12 cellular contexts compared by ENCODE assay signal in genomic region chr22:46233231-46233630, GRCh38. TPM values are rescaled to one million over a fixed set of nuclear protein-coding genes. Genes with fewer than 3 reads are reported as not detected.
DNase-seq lines count a peak whose midpoint lies in the region; TF ChIP-seq lines count a peak whose summit lies in the region.
"Had no signal": no experiment of that assay in that cellular context is flagged by ENCODE, and none has a peak within 500 bp of the region (broad histone marks: within the 10 kb centered on the region; RNA-seq: fewer than 3 reads in every experiment).

No MANE protein-coding gene starts in this region.

- H3K9me2 ChIP-seq in Karpas-422 (replicated peaks; ENCODE audit: insufficient read depth, low read length), result no peaks in the 10 kb centered on the region

- no peak for TF ChIP-seq CTCF in A673 (conservative IDR thresholded peaks at IDR 0.05; ENCODE audit: low read depth, low read length)
- TF ChIP-seq CTCF in choroid plexus epithelial cell (conservative IDR thresholded peaks at IDR 0.05; ENCODE audit: low read depth, low read length), result no peak

- peak; percentile 67 for DNase-seq in A673 (ENCODE audit: low spot score)
- DNase-seq in MG63, result peak; percentile 77
- peak; percentile 7 for DNase-seq in choroid plexus epithelial cell (ENCODE audit: low read depth)
- DNase-seq in lung microvascular endothelial cell (ENCODE audit: low read depth in 2 of 2), result peak; percentile 39 to 51
- DNase-seq in SKM-1 treated with dmso at 0.1 percent for 144 hours (lab: John Stamatoyannopoulos, UW; ENCODE audit: unreplicated experiment), result no peak
- DNase-seq in HPDE6-E6E7 (ENCODE audit: extremely low spot score), result no peak
- DNase-seq in activated T-helper 2 cell treated with anti-CD3 and anti-CD28 coated beads, Interferon-gamma antibody, Interleukin-2, Interleukin-4, amounts not matched to agents 10 μg/mL and 5 μg/mL and 100 μg/mL, durations not matched to agents 14 hours and 24 hours and 36 hours (ENCODE audit: low spot score), result no peak
- no peak for DNase-seq in Karpas-422
- DNase-seq: activated CD4-positive, alpha-beta T cell treated with anti-CD3 and anti-CD28 coated beads for 48 hours; NCI-H146 had no signal

- no peak overlapping the region for H3K4me3 ChIP-seq in A673 (ENCODE audit: low read depth, low read length, poor library complexity, severe bottlenecking)
- no peak overlapping the region for H3K4me3 ChIP-seq in MG63
- no peak overlapping the region for H3K4me3 ChIP-seq in choroid plexus epithelial cell (ENCODE audit: low read depth, low read length)
- no peak overlapping the region for H3K4me3 ChIP-seq in Karpas-422 (ENCODE audit: low read length)
- H3K4me3 ChIP-seq: smooth muscle cell had no signal

- H3K27me3 ChIP-seq in A673 (replicated peaks; ENCODE audit: insufficient read depth, low read depth, low read length, poor library complexity) (no peaks in the 10 kb centered on the region), MG63 (no peaks in the 10 kb centered on the region), Karpas-422 (ENCODE audit: low read length) (no peaks in the 10 kb centered on the region)

- H3K4me3 Mint-ChIP-seq in activated T-helper 2 cell treated with anti-CD3 and anti-CD28 coated beads, Interferon-gamma antibody, Interleukin-2, Interleukin-4, amounts not matched to agents 10 μg/mL and 5 μg/mL and 100 μg/mL, durations not matched to agents 14 hours and 24 hours and 36 hours (ENCODE audit: low read depth), result no peak overlapping the region
- H3K4me3 Mint-ChIP-seq: CD14-positive monocyte had no signal

- H4K20me1 ChIP-seq in Karpas-422 (ENCODE audit: insufficient read depth, low read depth, low read length), result no peaks in the 10 kb centered on the region

- H3K27ac ChIP-seq in A673 (ENCODE audit: low read depth, low read length, poor library complexity, severe bottlenecking), result no peak overlapping the region
- H3K27ac ChIP-seq in Karpas-422 (ENCODE audit: low read length), result no peak overlapping the region

- intact Hi-C loops in A673 (cut with micrococcal nuclease; ENCODE audit: unreplicated experiment), result no loop called here
- intact Hi-C loops in activated T-helper 2 cell treated with anti-CD3 and anti-CD28 coated beads, Interferon-gamma antibody, Interleukin-2, Interleukin-4, amounts not matched to agents 10 μg/mL and 5 μg/mL and 100 μg/mL, durations not matched to agents 14 hours and 24 hours and 36 hours (cut with micrococcal nuclease), result no loop called here

- peaks cover 15% of the 10 kb centered on the region for H3K36me3 Mint-ChIP-seq in activated T-helper 2 cell treated with anti-CD3 and anti-CD28 coated beads, Interferon-gamma antibody, Interleukin-2, Interleukin-4, amounts not matched to agents 10 μg/mL and 5 μg/mL and 100 μg/mL, durations not matched to agents 14 hours and 24 hours and 36 hours (ENCODE audit: low read depth)

- no peak overlapping the region for H3K9ac ChIP-seq in Karpas-422 (ENCODE audit: low read length)

- POLR2A ChIA-PET in A673 (lab: Charles Lee; ENCODE audit: low non-redundant PET), result no interaction called here

- CTCF ChIA-PET in A673 (lab: Charles Lee), result no interaction called here

- H3K9me3 ChIP-seq in A673 (ENCODE audit: low read depth, low read length, poor library complexity, severe bottlenecking), result no peaks in the 10 kb centered on the region
- H3K9me3 ChIP-seq in MG63, result no peaks in the 10 kb centered on the region
- no peaks in the 10 kb centered on the region for H3K9me3 ChIP-seq in Karpas-422 (ENCODE audit: low read length)

- H3K4me1 Mint-ChIP-seq in activated T-helper 2 cell treated with anti-CD3 and anti-CD28 coated beads, Interferon-gamma antibody, Interleukin-2, Interleukin-4, amounts not matched to agents 10 μg/mL and 5 μg/mL and 100 μg/mL, durations not matched to agents 14 hours and 24 hours and 36 hours (ENCODE audit: low read depth), result no peaks in the 10 kb centered on the region

- BruUV-seq in A673 (replicated peaks; lab: Mats Ljungman, UMichigan), result no TSS peak

- no peak overlapping the region for H3K27ac Mint-ChIP-seq in activated T-helper 2 cell treated with anti-CD3 and anti-CD28 coated beads, Interferon-gamma antibody, Interleukin-2, Interleukin-4, amounts not matched to agents 10 μg/mL and 5 μg/mL and 100 μg/mL, durations not matched to agents 14 hours and 24 hours and 36 hours

- no peak overlapping the region for H3K4me2 ChIP-seq in Karpas-422 (ENCODE audit: low read depth, low read length, poor library complexity, severe bottlenecking)
- H3K4me2 ChIP-seq: smooth muscle cell had no signal

- no peaks in the 10 kb centered on the region for H3K9me3 Mint-ChIP-seq in activated T-helper 2 cell treated with anti-CD3 and anti-CD28 coated beads, Interferon-gamma antibody, Interleukin-2, Interleukin-4, amounts not matched to agents 10 μg/mL and 5 μg/mL and 100 μg/mL, durations not matched to agents 14 hours and 24 hours and 36 hours
- H3K9me3 Mint-ChIP-seq: CD14-positive monocyte had no signal

- no peaks in the 10 kb centered on the region for H3K27me3 Mint-ChIP-seq in activated T-helper 2 cell treated with anti-CD3 and anti-CD28 coated beads, Interferon-gamma antibody, Interleukin-2, Interleukin-4, amounts not matched to agents 10 μg/mL and 5 μg/mL and 100 μg/mL, durations not matched to agents 14 hours and 24 hours and 36 hours (ENCODE audit: low read depth)

- no peak overlapping the region for H2AFZ ChIP-seq in Karpas-422 (ENCODE audit: low read length)

- no peaks in the 10 kb centered on the region for H3K4me1 ChIP-seq in A673 (ENCODE audit: insufficient read depth, low read length, poor library complexity, severe bottlenecking)
- no peaks in the 10 kb centered on the region for H3K4me1 ChIP-seq in Karpas-422 (ENCODE audit: low read length)

- H3K79me2 ChIP-seq in Karpas-422 (ENCODE audit: low read length), result no peaks in the 10 kb centered on the region

- H3K36me3 ChIP-seq in A673 (ENCODE audit: insufficient read depth, low read length, poor library complexity, severe bottlenecking), result no peaks in the 10 kb centered on the region
- no peaks in the 10 kb centered on the region for H3K36me3 ChIP-seq in MG63
- H3K36me3 ChIP-seq in Karpas-422 (ENCODE audit: insufficient read depth, low read length), result peaks cover 4% of the 10 kb centered on the region; the same call in 1 of the 2 replicates

RNA-seq across cellular contexts. Expression of gene CDPF1, which starts 16.9 kb away (rescaled TPM):
- total RNA-seq in A673 (2021) (7.0 and 12.4 TPM in 2 replicates), lung microvascular endothelial cell (8.7 and 9.2 TPM in 2 replicates)
- 21.5 and 26.2 TPM in 2 replicates for total RNA-seq in MG63 (2014; rRNA removed; shearing (Covaris generic); ENCODE audit: low replicate concordance)
- total RNA-seq in activated T-helper 2 cell treated with anti-CD3 and anti-CD28 coated beads, Interferon-gamma antibody, Interleukin-2, Interleukin-4, amounts not matched to agents 10 μg/mL and 5 μg/mL and 100 μg/mL, durations not matched to agents 14 hours and 24 hours and 36 hours, result 7.7 and 10.7 TPM in 2 replicates
- 9.8 and 20.7 TPM in 2 replicates for total RNA-seq in Karpas-422 (2014; rRNA removed; shearing (Covaris generic); ENCODE audit: low replicate concordance)

RNA-seq across cellular contexts. Expression of gene PKDREJ, which starts 29.9 kb away (rescaled TPM):
- not detected in 2 replicates for total RNA-seq in A673 (2021)
- not detected in 2 replicates for total RNA-seq in MG63 (2014; rRNA removed; shearing (Covaris generic); ENCODE audit: low replicate concordance)
- not detected in 2 replicates for total RNA-seq in lung microvascular endothelial cell
- total RNA-seq in activated T-helper 2 cell treated with anti-CD3 and anti-CD28 coated beads, Interferon-gamma antibody, Interleukin-2, Interleukin-4, amounts not matched to agents 10 μg/mL and 5 μg/mL and 100 μg/mL, durations not matched to agents 14 hours and 24 hours and 36 hours, result not detected in 2 replicates
- total RNA-seq in Karpas-422 (2014; rRNA removed; shearing (Covaris generic); ENCODE audit: low replicate concordance), result not detected in 2 replicates
- total RNA-seq: smooth muscle cell had no signal

RNA-seq across cellular contexts. Expression of gene TTC38, which starts 34.6 kb away (rescaled TPM):
- total RNA-seq in A673 (2021) (11.4 and 16.2 TPM in 2 replicates), lung microvascular endothelial cell (18.7 and 22.6 TPM in 2 replicates)
- 21.3 and 36.3 TPM in 2 replicates for total RNA-seq in MG63 (2014; rRNA removed; shearing (Covaris generic); ENCODE audit: low replicate concordance)
- total RNA-seq in activated T-helper 2 cell treated with anti-CD3 and anti-CD28 coated beads, Interferon-gamma antibody, Interleukin-2, Interleukin-4, amounts not matched to agents 10 μg/mL and 5 μg/mL and 100 μg/mL, durations not matched to agents 14 hours and 24 hours and 36 hours, result 20.7 and 21.0 TPM in 2 replicates
- total RNA-seq in Karpas-422 (2014; rRNA removed; shearing (Covaris generic); ENCODE audit: low replicate concordance), result 21.9 and 23.3 TPM in 2 replicates

Comparison
In these comparisons a context has a peak if more than half of its experiments do, and no peak if none do; other contexts are left out.
1. DNase-seq: peak in A673 (single experiment), MG63 (single experiment), choroid plexus epithelial cell (single experiment) and lung microvascular endothelial cell (2 of 2); none in SKM-1 treated with dmso at 0.1 percent for 144 hours (single experiment), HPDE6-E6E7 (single experiment), activated T-helper 2 cell treated with anti-CD3 and anti-CD28 coated beads, Interferon-gamma antibody, Interleukin-2, Interleukin-4, amounts not matched to agents 10 μg/mL and 5 μg/mL and 100 μg/mL, durations not matched to agents 14 hours and 24 hours and 36 hours (single experiment) and Karpas-422 (single experiment).